23 cellular contexts compared by ENCODE assay signal in the genomic region with DNA sequence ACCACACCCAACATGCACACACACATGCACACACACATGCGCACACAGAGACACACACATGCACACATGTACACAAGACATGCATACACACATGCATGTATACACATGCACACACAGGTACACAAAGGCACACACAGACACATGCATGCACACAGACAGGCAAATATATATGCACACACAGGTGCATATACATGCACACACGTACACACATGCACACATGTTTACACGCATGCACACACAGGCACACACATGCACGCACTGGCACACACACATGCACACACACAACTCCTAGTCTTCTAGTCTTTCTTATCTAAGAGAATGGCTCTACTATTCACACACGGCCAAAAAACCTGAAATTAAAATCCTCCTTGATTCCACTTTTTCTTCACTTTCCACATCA.
DNase-seq lines count a peak whose midpoint lies in the region; ATAC-seq, FAIRE-seq and TF ChIP-seq lines count a peak whose summit lies in the region.
"Had no signal": no experiment of that assay in that cellular context is flagged by ENCODE, and none has a peak within 500 bp of the region (broad histone marks: within the 10 kb centered on the region; RNA-seq: fewer than 3 reads in every experiment).

No MANE protein-coding gene starts in this region.

- FAIRE-seq in HepG2 (lab: Jason Lieb, UNC): no peak
- no peak for FAIRE-seq in H1 (lab: Jason Lieb, UNC)
- peak; percentile 96 for FAIRE-seq in urothelium cell line (lab: Jason Lieb, UNC)
- FAIRE-seq: A204.1, D721Med, GM12891, GM18507 had no signal

- TF ChIP-seq EP300 in HepG2 (IDR thresholded peaks at IDR 0.05; ENCODE audit: low read depth in 2 of 2, low read length in 2 of 2) (no peak), HepG2 (CRISPR knock-in tag; IDR thresholded peaks at IDR 0.05; ENCODE audit: borderline replicate concordance) (no peak), H1 (IDR thresholded peaks at IDR 0.05; ENCODE audit: borderline replicate concordance in 1 of 2, low read depth in 2 of 2, low read length in 2 of 2) (no peak)

- H2BK5ac ChIP-seq in H1 (ENCODE audit: low read depth, low read length): no peak overlapping the region

- DNase-seq in HepG2 (ENCODE audit: low spot score) (no peak), right lobe of liver (no peak), H1 (ENCODE audit: low read depth in 1 of 2, low spot score in 2 of 2) (no peak), urothelium cell line (ENCODE audit: low spot score) (no peak)
- no peak for DNase-seq in stimulated activated CD4-positive, alpha-beta T cell treated with anti-CD3 and anti-CD28 coated beads, Interleukin-4, amount 100 ng/mL, for 4 hours
- DNase-seq: BE2C; CD4-positive, alpha-beta T cell; CD8-positive, alpha-beta memory T cell; DMS 273 treated with DMSO at 0.1 percent for 48 hours; DMS79; EL; GDM1; GOT3; H7; HFFc6 had no signal

- H3K23me2 ChIP-seq in H1 (ENCODE audit: low read depth, low read length): no peaks in the 10 kb centered on the region

- no peak overlapping the region for H3K9ac ChIP-seq in HepG2 (ENCODE audit: insufficient read depth, low read depth, low read length)
- no peak overlapping the region for H3K9ac ChIP-seq in H1 (replicated peaks in 1 of 4; ENCODE audit: extremely low read depth in 1 of 4, low read depth in 3 of 4, low read length in 3 of 4)
- H3K9ac ChIP-seq: BLaER1 treated with 17β-estradiol and CSF1 and Interleukin-3, amounts not matched to agents 10 nM and 100 nM had no signal

- H2BK20ac ChIP-seq in H1 (ENCODE audit: low read length): no peak overlapping the region

- intact Hi-C loops in HepG2 (cut with micrococcal nuclease; ENCODE audit: unreplicated experiment): no loop called here
- intact Hi-C loops in right lobe of liver (cut with DNase I): no loop called here

- in situ Hi-C loops in HepG2 (cut with HindIII; ENCODE audit: extremely low pct_ligation_motif_present, low pct_unique_long_range_greater_than_20kb): no loop called here

- no peak overlapping the region for H2AK5ac ChIP-seq in H1 (ENCODE audit: low read depth, low read length)

- no peaks in the 10 kb centered on the region for H3K79me1 ChIP-seq in H1 (ENCODE audit: low read depth, low read length)

- H3K27ac ChIP-seq in HepG2 (ENCODE audit: extremely low read length, insufficient read depth, low read length) (no peak overlapping the region), right lobe of liver (no peak overlapping the region), H1 (ENCODE audit: low read depth, low read length) (no peak overlapping the region)
- H3K27ac ChIP-seq: 22Rv1; BLaER1 treated with 17β-estradiol and CSF1 and Interleukin-3, amounts not matched to agents 10 nM and 100 nM had no signal

- no peak for TF ChIP-seq RAD21 in HepG2 (CRISPR knock-in tag; IDR thresholded peaks at IDR 0.05)
- TF ChIP-seq RAD21 in H1 (IDR thresholded peaks at IDR 0.05 in 1 of 2, conservative IDR thresholded peaks at IDR 0.05 in 1 of 2; ENCODE audit: low read depth in 2 of 2, low read length in 2 of 2): no peak

- H3K4me1 ChIP-seq in HepG2 (ENCODE audit: insufficient read depth, low read length) (no peaks in the 10 kb centered on the region), right lobe of liver (no peaks in the 10 kb centered on the region), H1 (replicated peaks in 1 of 4; ENCODE audit: control insufficient read depth in 3 of 4, insufficient read depth in 4 of 4, low read length in 3 of 4) (no peaks in the 10 kb centered on the region)
- H3K4me1 ChIP-seq: BE2C; BLaER1 treated with 17β-estradiol and CSF1 and Interleukin-3, amounts not matched to agents 10 nM and 100 nM had no signal

- TF ChIP-seq POLR2A in HepG2 (IDR thresholded peaks at IDR 0.05; ENCODE audit: insufficient read depth in 1 of 2, low read depth in 2 of 2, low read length in 2 of 2) (no peak), right lobe of liver (IDR thresholded peaks at IDR 0.05) (no peak), H1 (IDR thresholded peaks at IDR 0.05; ENCODE audit: control extremely low read depth in 1 of 2, low read depth in 2 of 2, low read length in 2 of 2) (no peak)

- peak overlapping the region; percentile 74 for H4K91ac ChIP-seq in H1 (replicated peaks; ENCODE audit: insufficient read length, low read length)

- H3K4me2 ChIP-seq in HepG2 (ENCODE audit: low read depth, low read length) (no peak overlapping the region), H1 (ENCODE audit: insufficient read depth in 1 of 2, low read depth in 2 of 2, low read length in 2 of 2) (no peak overlapping the region)
- H3K4me2 ChIP-seq: BLaER1 treated with 17β-estradiol and CSF1 and Interleukin-3, amounts not matched to agents 10 nM and 100 nM had no signal

- CTCF ChIA-PET in HepG2 (lab: Yijun Ruan, JAX; ENCODE audit: low intra/inter-chr PET ratio, low total read pairs): no interaction called here
- CTCF ChIA-PET in H1 (lab: Charles Lee; ENCODE audit: partially characterized antibody): interaction anchor here (0.7 kb wide), 1 partner anchor 247 kb away, joined by 3 read pairs; no protein-coding TSS in a partner anchor

- H3K18ac ChIP-seq in H1 (ENCODE audit: extremely low read depth, low read length): no peak overlapping the region

- no TSS peak for BruUV-seq in HepG2 (replicated peaks; lab: Mats Ljungman, UMichigan)

- H3K9me3 ChIP-seq in HepG2 (ENCODE audit: low read length) (no peaks in the 10 kb centered on the region), right lobe of liver (no peaks in the 10 kb centered on the region), H1 (ENCODE audit: insufficient read depth in 2 of 2, low read depth in 1 of 2, low read length in 1 of 2) (no peaks in the 10 kb centered on the region)
- H3K9me3 ChIP-seq: BE2C; BLaER1 treated with 17β-estradiol and CSF1 and Interleukin-3, amounts not matched to agents 10 nM and 100 nM had no signal

- H3K36me3 ChIP-seq in HepG2 (replicated peaks in 1 of 2; ENCODE audit: control insufficient read depth in 1 of 2, insufficient read depth in 2 of 2, low read length in 2 of 2): no peaks in the 10 kb centered on the region
- H3K36me3 ChIP-seq in right lobe of liver: no peaks in the 10 kb centered on the region
- H3K36me3 ChIP-seq in H1 (ENCODE audit: control insufficient read depth in 2 of 4, insufficient read depth in 4 of 4, low read length in 3 of 4): no peaks in the 10 kb centered on the region
- H3K36me3 ChIP-seq: BE2C; BLaER1 treated with 17β-estradiol and CSF1 and Interleukin-3, amounts not matched to agents 10 nM and 100 nM had no signal

- no peak overlapping the region for H3K4ac ChIP-seq in H1 (replicated peaks; ENCODE audit: insufficient read length, low read depth, low read length)

- H2BK12ac ChIP-seq in H1 (ENCODE audit: low read depth, low read length): no peak overlapping the region

- no peak overlapping the region for H2AFZ ChIP-seq in HepG2 (ENCODE audit: low read length)
- no peak overlapping the region for H2AFZ ChIP-seq in H1 (ENCODE audit: low read length)

- H4K20me1 ChIP-seq in HepG2 (ENCODE audit: insufficient read depth, low read length): no peaks in the 10 kb centered on the region
- H4K20me1 ChIP-seq in H1 (replicated peaks in 1 of 2; ENCODE audit: control insufficient read depth in 1 of 2, insufficient read depth in 2 of 2, low read length in 2 of 2): peaks cover 0 to 4% of the 10 kb centered on the region in 2 experiments
- H4K20me1 ChIP-seq: BLaER1 treated with 17β-estradiol and CSF1 and Interleukin-3, amounts not matched to agents 10 nM and 100 nM had no signal

- H3K14ac ChIP-seq in H1 (ENCODE audit: insufficient read length): no peak overlapping the region

- WGBS in HepG2 (ENCODE audit: low lambda C conversion rate): 16% methylated on average over 5 of the region's 5 CpGs
- 72% methylated on average over 5 of the region's 5 CpGs for WGBS in right lobe of liver (ENCODE audit: insufficient coverage, low coverage, low lambda C conversion rate, missing lambda C conversion rate)
- WGBS in H1 (ENCODE audit: extremely low coverage in 1 of 2, insufficient coverage in 1 of 2, insufficient read length in 1 of 2, insufficient replicate concordance in 2 of 2, low coverage in 1 of 2, low lambda C conversion rate in 2 of 2, missing lambda C conversion rate in 1 of 2), 2 experiments: 79% methylated on average over 5 of the region's 5 CpGs; no CpG with 5 or more reads in 1 of the 2 experiments

- H4K5ac ChIP-seq in H1 (ENCODE audit: insufficient read length, low read depth, low read length): no peak overlapping the region

- POLR2A ChIA-PET in HepG2 (lab: Yijun Ruan, JAX) (no interaction called here), H1 (lab: Charles Lee; ENCODE audit: partially characterized antibody) (no interaction called here)

- no peak overlapping the region for H2BK15ac ChIP-seq in H1 (ENCODE audit: low read length)

- H3K79me2 ChIP-seq in HepG2 (ENCODE audit: insufficient read depth, low read length) (no peaks in the 10 kb centered on the region), H1 (ENCODE audit: control insufficient read depth in 1 of 2, insufficient read depth in 2 of 2, low read length in 2 of 2) (no peaks in the 10 kb centered on the region)

- H3K27me3 ChIP-seq in HepG2 (ENCODE audit: control insufficient read depth in 1 of 2, insufficient read depth in 2 of 2, low read length in 2 of 2): no peaks in the 10 kb centered on the region
- no peaks in the 10 kb centered on the region for H3K27me3 ChIP-seq in right lobe of liver
- no peaks in the 10 kb centered on the region for H3K27me3 ChIP-seq in H1 (replicated peaks in 1 of 4; ENCODE audit: control insufficient read depth in 3 of 4, extremely low read depth in 1 of 4, insufficient read depth in 3 of 4, low read length in 3 of 4)
- H3K27me3 ChIP-seq: BE2C; BLaER1 treated with 17β-estradiol and CSF1 and Interleukin-3, amounts not matched to agents 10 nM and 100 nM had no signal

- no peak overlapping the region for H3K23ac ChIP-seq in H1 (ENCODE audit: insufficient read length)

- no peak overlapping the region for H2BK120ac ChIP-seq in H1 (replicated peaks; ENCODE audit: low read depth, low read length)

- ATAC-seq in HepG2 (no peak), right lobe of liver (no peak), HG03108 (IDR thresholded peaks at IDR 0.05; ENCODE audit: unreplicated experiment) (no peak)
- ATAC-seq: HCT116 had no signal

- H3K4me3 ChIP-seq in HepG2 (replicated peaks in 1 of 3; ENCODE audit: insufficient read depth in 1 of 3, low read depth in 2 of 3, low read length in 3 of 3): no peak overlapping the region
- H3K4me3 ChIP-seq in right lobe of liver: no peak overlapping the region
- no peak overlapping the region for H3K4me3 ChIP-seq in H1 (ENCODE audit: extremely low read depth in 1 of 4, insufficient read depth in 2 of 4, low read depth in 3 of 4, low read length in 4 of 4)
- H3K4me3 ChIP-seq: BLaER1 treated with 17β-estradiol and CSF1 and Interleukin-3, amounts not matched to agents 10 nM and 100 nM had no signal

- H4K8ac ChIP-seq in H1 (ENCODE audit: extremely low read depth, insufficient read depth, low read length): no peak overlapping the region

- H3K56ac ChIP-seq in H1 (replicated peaks; ENCODE audit: insufficient read length, low read depth, low read length): peak overlapping the region; percentile 14

- TF ChIP-seq CTCF in HepG2 (CRISPR knock-in tag; IDR thresholded peaks at IDR 0.05) (no peak), right lobe of liver (IDR thresholded peaks at IDR 0.05) (no peak), H1 (IDR thresholded peaks at IDR 0.05; ENCODE audit: control extremely low read depth in 1 of 3, insufficient read depth in 1 of 3, low read depth in 1 of 3, low read length in 3 of 3) (no peak)

TF ChIP-seq in H1, 55 proteins besides CTCF, POLR2A, EP300 and RAD21 (continues in another document):
- no peak for TF ChIP-seq RBBP5 (IDR thresholded peaks at IDR 0.05; ENCODE audit: borderline replicate concordance, low read depth, low read length)
